In genomic region chr7:5396542-5396941, GRCh38 we compare ENCODE assay signal across 8 cellular contexts. TPM values are rescaled to one million over a fixed set of nuclear protein-coding genes. Genes with fewer than 3 reads are reported as not detected.
DNase-seq lines count a peak whose midpoint lies in the region; ATAC-seq, FAIRE-seq and TF ChIP-seq lines count a peak whose summit lies in the region.

No MANE protein-coding gene starts in this region.

- no peaks in the 10 kb centered on the region for H3K9me3 ChIP-seq in right atrium auricular region

- peaks cover 22% of the 10 kb centered on the region for H3K36me3 ChIP-seq in right atrium auricular region

- ATAC-seq in GM18858 (IDR thresholded peaks at IDR 0.05; ENCODE audit: unreplicated experiment), result peak; percentile 41
- ATAC-seq in HG02938 (IDR thresholded peaks at IDR 0.05; ENCODE audit: unreplicated experiment), result peak; percentile 54

- DNase-seq in RCC 7860 (ENCODE audit: low spot score), result peak; percentile 57
- peak; percentile 85 for DNase-seq in activated effector memory CD4-positive, alpha-beta T cell treated with anti-CD3 and anti-CD28 coated beads, Interleukin-2, amount 50 U/mL, for 16 hours
- no peak for DNase-seq in right atrium auricular region (ENCODE audit: low spot score)
- DNase-seq in stimulated activated CD4-positive, alpha-beta T cell treated with anti-CD3 and anti-CD28 coated beads, TNF-alpha, amount 100 ng/mL, for 1 hour (ENCODE audit: low read depth in 3 of 3, low spot score in 1 of 3), result peak; percentile 33 to 40 (median 36)
- no peak for DNase-seq in posterior vena cava (ENCODE audit: low spot score)
- no peak for DNase-seq in NCI-H2171 (lab: John Stamatoyannopoulos, UW)

- H3K4me3 ChIP-seq in right atrium auricular region, result peak overlapping the region; percentile 24 to 41

- no peaks in the 10 kb centered on the region for H3K27me3 ChIP-seq in right atrium auricular region

- H3K27ac ChIP-seq in right atrium auricular region, result peak overlapping the region; percentile 75 to 79

- FAIRE-seq in RCC 7860 (lab: Jason Lieb, UNC), result peak; percentile 38

- intact Hi-C loops in posterior vena cava (cut with DNase I), result no loop called here

- H3K4me1 ChIP-seq in right atrium auricular region, result peaks cover 0 to 13% of the 10 kb centered on the region in 2 donors

- peak in 1 of 2 donors; percentile 50 for TF ChIP-seq CTCF in right atrium auricular region (IDR thresholded peaks at IDR 0.05)

RNA-seq across cellular contexts. Expression of gene TNRC18, which starts 27.1 kb away (rescaled TPM):
- total RNA-seq in right atrium auricular region, result 10 to 100 TPM; 32.0 to 53.6 TPM
- total RNA-seq in posterior vena cava, result 100 to 1,000 TPM in 1 of 2 donors, 10 to 100 TPM in 1; 93.0 to 103 TPM

Comparison
In these comparisons a context has a peak if more than half of its experiments do, and no peak if none do; other contexts are left out.
1. DNase-seq: peak in RCC 7860 (single experiment), activated effector memory CD4-positive, alpha-beta T cell treated with anti-CD3 and anti-CD28 coated beads, Interleukin-2, amount 50 U/mL, for 16 hours (single experiment) and stimulated activated CD4-positive, alpha-beta T cell treated with anti-CD3 and anti-CD28 coated beads, TNF-alpha, amount 100 ng/mL, for 1 hour (3 of 3); none in right atrium auricular region (single experiment), posterior vena cava (single experiment) and NCI-H2171 (single experiment).